Comparison of ENCODE assay signal across 9 cellular contexts in the genomic region with DNA sequence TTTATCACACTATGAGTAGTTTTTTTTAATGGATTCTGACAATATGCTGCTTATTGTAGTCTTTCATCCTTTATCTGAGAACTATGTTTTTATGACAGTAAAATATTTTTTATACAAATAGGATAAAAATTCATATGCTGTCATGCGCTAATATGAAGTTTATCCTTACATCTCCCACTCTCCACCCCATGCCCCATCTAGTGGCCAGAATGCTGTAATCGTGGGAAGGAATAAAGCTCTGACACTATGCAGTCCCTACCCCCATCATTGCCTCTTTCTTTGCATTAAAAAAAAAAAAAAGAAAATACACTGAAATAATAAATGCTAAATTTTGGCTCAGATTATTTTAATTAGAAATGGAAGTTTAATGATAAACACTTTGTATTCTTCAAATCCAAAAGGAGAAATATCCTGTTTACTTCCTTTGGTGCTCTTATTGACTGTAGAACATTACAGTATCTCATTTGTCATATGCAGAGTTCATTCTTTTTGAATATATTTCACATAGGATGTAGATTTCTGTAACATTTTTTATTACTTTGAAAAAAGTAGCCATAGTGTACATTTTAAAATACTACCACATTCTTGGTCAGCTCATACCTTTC.
DNase-seq lines count a peak whose midpoint lies in the region; ATAC-seq and TF ChIP-seq lines count a peak whose summit lies in the region.
"Had no signal": no experiment of that assay in that cellular context is flagged by ENCODE, and none has a peak within 500 bp of the region (broad histone marks: within the 10 kb centered on the region; RNA-seq: fewer than 3 reads in every experiment).

No MANE protein-coding gene starts in this region.

- WGBS in liver, result 46% methylated on average over 2 of the region's 2 CpGs

- no peak overlapping the region for H3K27ac ChIP-seq in liver (ENCODE audit: low read depth in 1 of 2, low read length in 2 of 2)

- no peaks in the 10 kb centered on the region for H3K9me3 ChIP-seq in liver (ENCODE audit: control insufficient read depth in 4 of 4, low read length in 3 of 4)

- no peak for ATAC-seq in GM21576 (IDR thresholded peaks at IDR 0.05; ENCODE audit: unreplicated experiment)
- no peak for ATAC-seq in HG02610 (IDR thresholded peaks at IDR 0.05; ENCODE audit: unreplicated experiment)
- ATAC-seq in GM18520 (IDR thresholded peaks at IDR 0.05; ENCODE audit: unreplicated experiment), result no peak

- TF ChIP-seq CTCF in AG09319 (IDR thresholded peaks at IDR 0.05; ENCODE audit: low read depth, low read length), result peak; percentile 51
- peak; percentile 79 for TF ChIP-seq CTCF in cardiac fibroblast (IDR thresholded peaks at IDR 0.05; ENCODE audit: low read depth, low read length)
- TF ChIP-seq CTCF in liver (IDR thresholded peaks at IDR 0.05; ENCODE audit: low read depth, low read length, missing input control), result peak; percentile 32

- H3K4me1 ChIP-seq in liver (ENCODE audit: control insufficient read depth in 4 of 4, insufficient read depth in 4 of 4, low read length in 3 of 4), result no peaks in the 10 kb centered on the region

- H3K4me3 ChIP-seq in cardiac fibroblast (replicated peaks in 1 of 2; ENCODE audit: low read depth in 2 of 2, low read length in 2 of 2) (no peak overlapping the region), liver (ENCODE audit: low read depth in 1 of 3, low read length in 3 of 3) (no peak overlapping the region)

- TF ChIP-seq RAD21 in liver (IDR thresholded peaks at IDR 0.05), result peak; percentile 60 to 70

- no peaks in the 10 kb centered on the region for H3K27me3 ChIP-seq in liver (ENCODE audit: control insufficient read depth in 4 of 4, insufficient read depth in 4 of 4, low read length in 3 of 4)

- H3K36me3 ChIP-seq in liver (ENCODE audit: control insufficient read depth in 4 of 4, insufficient read depth in 3 of 4, low read depth in 1 of 4, low read length in 3 of 4), result no peaks in the 10 kb centered on the region

- no peak overlapping the region for H3K9ac ChIP-seq in liver (ENCODE audit: low read depth in 1 of 2, low read length in 2 of 2)

- DNase-seq in AG09319 (ENCODE audit: extremely low read depth, low read depth) (no peak), HT-29 (ENCODE audit: low spot score) (peak; percentile 48), cardiac fibroblast (ENCODE audit: low read depth in 2 of 2) (peak; percentile 75 to 86), NCI-H510A (lab: John Stamatoyannopoulos, UW) (no peak)
- DNase-seq: stimulated activated CD4-positive, alpha-beta T cell treated with anti-CD3 and anti-CD28 coated beads, Interleukin-4, amount 100 ng/mL, for 4 hours had no signal

TF ChIP-seq in liver, 16 proteins besides CTCF, POLR2A, EP300 and RAD21:
- TF ChIP-seq FOXA2 (IDR thresholded peaks at IDR 0.05), result no peak
- no peak for TF ChIP-seq TAF1 (conservative IDR thresholded peaks at IDR 0.05)
- no peak for TF ChIP-seq NR2F2 (IDR thresholded peaks at IDR 0.05)
- TF ChIP-seq YY1 (IDR thresholded peaks at IDR 0.05), result no peak
- no peak for TF ChIP-seq FOXA1 (IDR thresholded peaks at IDR 0.05)
TF ChIP-seq in liver: peak in this region for 0.

Comparison
In these comparisons a context has a peak if more than half of its experiments do, and no peak if none do; other contexts are left out.
1. DNase-seq: peak in HT-29 (single experiment) and cardiac fibroblast (2 of 2); none in AG09319 (single experiment) and NCI-H510A (single experiment).
2. Peak in every context shown above with its lines, with median percentiles within 50 percentile points of each other: CTCF ChIP-seq.